8 cellular contexts compared by ENCODE assay signal in genomic region chr7:66204822-66205735, GRCh38. TPM values are rescaled to one million over a fixed set of nuclear protein-coding genes. Genes with fewer than 3 reads are reported as not detected.
DNase-seq lines count a peak whose midpoint lies in the region; ATAC-seq, FAIRE-seq and TF ChIP-seq lines count a peak whose summit lies in the region.

Gene TPST1, plus strand, starts transcription at chr7:66205334. Its CDS starts 35,092 bp downstream, at chr7:66240426.

- H3K27ac ChIP-seq in endothelial cell of umbilical vein (ENCODE audit: insufficient read depth, low read depth, low read length): peak within 1 kb of the TSS; percentile 26

- peak within 1 kb of the TSS; percentile 80 for H3K4me3 Mint-ChIP-seq in Caco-2 (ENCODE audit: unreplicated experiment)

- H3K9me1 ChIP-seq in endothelial cell of umbilical vein (replicated peaks; ENCODE audit: control insufficient read depth, extremely low read depth, insufficient read depth, low read length): no peaks in the 10 kb centered on the region

- TF ChIP-seq POLR2A in endothelial cell of umbilical vein (IDR thresholded peaks at IDR 0.05; ENCODE audit: low read depth, low read length): peak; percentile 93

- DNase-seq in Caco-2 (peak; percentile 92 to 97), HT1080 (ENCODE audit: low read depth) (peak; percentile 93), NT2/D1 (ENCODE audit: low read depth, low spot score) (peak; percentile 97), activated T-cell treated with anti-CD3 and anti-CD28 coated beads for 1 hour (ENCODE audit: low read depth) (peak; percentile 64), endothelial cell of umbilical vein (ENCODE audit: low read depth, low spot score) (peak; percentile 97), midbrain (lab: John Stamatoyannopoulos, UW) (peak; percentile 96)
- peak; percentile 72 to 76 for DNase-seq in stimulated activated CD8-positive, alpha-beta memory T cell treated with anti-CD3 and anti-CD28 coated beads, Interleukin-15, amount 100 ng/mL, for 48 hours (ENCODE audit: low read depth in 2 of 2)

- H2AFZ ChIP-seq in endothelial cell of umbilical vein (ENCODE audit: low read depth, low read length): peak within 1 kb of the TSS; percentile 91

- H3K9me3 Mint-ChIP-seq in Caco-2 (ENCODE audit: unreplicated experiment): no peaks in the 10 kb centered on the region

- peaks cover 12% of the 10 kb centered on the region for H3K4me1 Mint-ChIP-seq in Caco-2 (ENCODE audit: low read depth, unreplicated experiment)

- peaks cover 10% of the 10 kb centered on the region for H3K79me2 ChIP-seq in endothelial cell of umbilical vein (ENCODE audit: control insufficient read depth, insufficient read depth, low read length)

- POLR2A ChIA-PET in Caco-2 (lab: Charles Lee): interaction anchor here (0.5 to 1.3 kb wide), 13 partner anchors 9 to 650 kb away, joined by 3 to 14 read pairs (median 4); partner anchors contain the start of gene CRCP
- POLR2A ChIA-PET in endothelial cell of umbilical vein (lab: Charles Lee): interaction anchor here (0.6 to 0.9 kb wide), 4 partner anchors 11 to 424 kb away, joined by 3 to 4 read pairs (median 4); partner anchors contain the start of gene KCTD7

- peak; percentile 80 for FAIRE-seq in endothelial cell of umbilical vein (lab: Jason Lieb, UNC)

- BruUV-seq in Caco-2 (replicated peaks; lab: Mats Ljungman, UMichigan): no TSS peak
- no TSS peak for BruUV-seq in endothelial cell of umbilical vein (replicated peaks; lab: Mats Ljungman, UMichigan)

- H3K4me2 ChIP-seq in endothelial cell of umbilical vein (ENCODE audit: insufficient read depth, low read length): peak within 1 kb of the TSS; percentile 81

- no peaks in the 10 kb centered on the region for H3K9me3 ChIP-seq in Caco-2
- H3K9me3 ChIP-seq in NT2/D1 (ENCODE audit: insufficient read depth, low read length): no peaks in the 10 kb centered on the region
- H3K9me3 ChIP-seq in endothelial cell of umbilical vein (replicated peaks; ENCODE audit: control insufficient read depth, insufficient read depth, low read length): no peaks in the 10 kb centered on the region

- CTCF ChIA-PET in Caco-2 (lab: Charles Lee): interaction anchor here (0.6 to 1.1 kb wide), 14 partner anchors 29 to 306 kb away, joined by 3 to 12 read pairs (median 3); partner anchors contain the start of genes ASL and CRCP
- CTCF ChIA-PET in endothelial cell of umbilical vein (lab: Charles Lee): interaction anchor here (0.6 to 3.1 kb wide), 17 partner anchors 8 to 1097 kb away, joined by 3 to 16 read pairs (median 4); no protein-coding TSS in a partner anchor

- peak; percentile 48 to 80 for TF ChIP-seq CTCF in Caco-2 (IDR thresholded peaks at IDR 0.05; ENCODE audit: insufficient read depth in 1 of 2, low read depth in 1 of 2, low read length in 1 of 2, severe bottlenecking in 1 of 2, unreplicated experiment in 1 of 2)
- peak; percentile 48 to 78 for TF ChIP-seq CTCF in endothelial cell of umbilical vein (IDR thresholded peaks at IDR 0.05; ENCODE audit: extremely low read depth in 1 of 2, insufficient read depth in 1 of 2, low read depth in 1 of 2, low read length in 2 of 2)

- dilution Hi-C loops in endothelial cell of umbilical vein (cut with MboI; ENCODE audit: extremely low pct_ligation_motif_present, low sequenced_read_pairs): no loop called here

- H3K9ac ChIP-seq in NT2/D1 (ENCODE audit: insufficient read length, low read depth) (peak within 1 kb of the TSS; percentile 96), endothelial cell of umbilical vein (replicated peaks; ENCODE audit: extremely low read depth, insufficient read depth, low read length) (peak within 1 kb of the TSS; percentile 57)

- H3K27me3 Mint-ChIP-seq in Caco-2 (ENCODE audit: insufficient read depth, unreplicated experiment): no peaks in the 10 kb centered on the region

- peak within 1 kb of the TSS; percentile 75 for H3K27ac Mint-ChIP-seq in Caco-2 (ENCODE audit: unreplicated experiment)

- no peaks in the 10 kb centered on the region for H4K20me1 ChIP-seq in endothelial cell of umbilical vein (replicated peaks; ENCODE audit: control insufficient read depth, extremely low read depth, insufficient read depth, low read length)

- H3K4me1 ChIP-seq in Caco-2 (peaks cover 5% of the 10 kb centered on the region), NT2/D1 (ENCODE audit: insufficient read depth, insufficient read length) (no peaks in the 10 kb centered on the region), endothelial cell of umbilical vein (ENCODE audit: control insufficient read depth, extremely low read depth, insufficient read depth, low read length) (peaks cover 9% of the 10 kb centered on the region)

- ATAC-seq in GM21367 (IDR thresholded peaks at IDR 0.05; ENCODE audit: unreplicated experiment): peak; percentile 93

- H3K4me3 ChIP-seq in Caco-2 (ENCODE audit: low read depth, low read length) (peak within 1 kb of the TSS; percentile 89), NT2/D1 (ENCODE audit: insufficient read length, low read depth) (peak within 1 kb of the TSS; percentile 92), endothelial cell of umbilical vein (replicated peaks in 1 of 3; ENCODE audit: insufficient read depth in 1 of 3, low read depth in 1 of 3, low read length in 3 of 3) (peak within 1 kb of the TSS; percentile 70 to 71 (median 71))

- H3K36me3 ChIP-seq in Caco-2 (ENCODE audit: control insufficient read depth, insufficient read depth, low read length) (no peaks in the 10 kb centered on the region), NT2/D1 (ENCODE audit: insufficient read depth, insufficient read length, low read length) (peaks cover 11% of the 10 kb centered on the region), endothelial cell of umbilical vein (ENCODE audit: control insufficient read depth in 2 of 2, extremely low read depth in 1 of 2, insufficient read depth in 2 of 2, low read length in 2 of 2) (no peaks in the 10 kb centered on the region)

- peaks cover 11% of the 10 kb centered on the region for H3K36me3 Mint-ChIP-seq in Caco-2 (ENCODE audit: insufficient read depth, unreplicated experiment)

- no peaks in the 10 kb centered on the region for H3K27me3 ChIP-seq in Caco-2 (replicated peaks; ENCODE audit: control insufficient read depth, insufficient read depth, low read length)
- H3K27me3 ChIP-seq in NT2/D1 (ENCODE audit: insufficient read depth, insufficient read length): peaks cover 8% of the 10 kb centered on the region
- H3K27me3 ChIP-seq in endothelial cell of umbilical vein (ENCODE audit: control insufficient read depth in 2 of 2, insufficient read depth in 2 of 2, low read length in 2 of 2): no peaks in the 10 kb centered on the region

- intact Hi-C loops in Caco-2 (cut with micrococcal nuclease; ENCODE audit: unreplicated experiment) (loop anchor here (1.0 to 10.0 kb wide), 4 partner anchors 34 to 208 kb away; no protein-coding TSS in a partner anchor), endothelial cell of umbilical vein (cut with micrococcal nuclease) (loop anchor here (2.0 to 10.0 kb wide), 3 partner anchors 173 to 290 kb away; no protein-coding TSS in a partner anchor)

TF ChIP-seq in endothelial cell of umbilical vein, 7 proteins besides CTCF, POLR2A, EP300 and RAD21:
- peak; percentile 92 for TF ChIP-seq POLR2AphosphoS5 (IDR thresholded peaks at IDR 0.05; ENCODE audit: insufficient read depth, low read depth, low read length)
- TF ChIP-seq MYC (IDR thresholded peaks at IDR 0.05; ENCODE audit: low read depth, low read length): no peak

RNA-seq across cellular contexts. Expression of gene TPST1, which starts in this region (rescaled TPM):
- total RNA-seq in Caco-2 (2022) (31.0 and 32.8 TPM in 2 replicates), endothelial cell of umbilical vein (18.7 and 19.1 TPM in 2 replicates)
- total RNA-seq in HT1080 (2014; rRNA removed; shearing (Covaris generic)): 46.4 and 51.6 TPM in 2 replicates
- 35.0 and 37.7 TPM in 2 replicates for polyA plus RNA-seq in HT1080 (2015; cell fraction: cytosol; rRNA removed)
- polyA plus RNA-seq in HT1080 (2015; cell fraction: nucleus; rRNA removed): 31.1 and 31.2 TPM in 2 replicates
- 17.3 and 21.0 TPM in 2 replicates for polyA plus RNA-seq in endothelial cell of umbilical vein
- polyA plus RNA-seq in endothelial cell of umbilical vein (2011; cell fraction: cytosol; rRNA removed): 28.6 and 30.0 TPM in 2 replicates
- polyA plus RNA-seq in endothelial cell of umbilical vein (2011; cell fraction: nucleus; rRNA removed): 24.2 and 27.3 TPM in 2 replicates
- 25.9 and 27.0 TPM in 2 replicates for polyA plus RNA-seq in endothelial cell of umbilical vein (2012)
- polyA minus RNA-seq in endothelial cell of umbilical vein: 58.5 and 60.3 TPM in 2 replicates
- 4.8 TPM for polyA minus RNA-seq in endothelial cell of umbilical vein (2011; cell fraction: cytosol; rRNA and poly(A)+ RNA removed)
- 39.1 and 46.8 TPM in 2 replicates for polyA minus RNA-seq in endothelial cell of umbilical vein (2011; cell fraction: nucleus; rRNA and poly(A)+ RNA removed)

Comparison
In these comparisons a context has a peak if more than half of its experiments do, and no peak if none do; other contexts are left out.
1. Peak in every context shown above with its lines: DNase-seq, ATAC-seq, H3K4me3 ChIP-seq and H3K27ac ChIP-seq.